ENCODE assay signal across 8 cellular contexts in the genomic region with DNA sequence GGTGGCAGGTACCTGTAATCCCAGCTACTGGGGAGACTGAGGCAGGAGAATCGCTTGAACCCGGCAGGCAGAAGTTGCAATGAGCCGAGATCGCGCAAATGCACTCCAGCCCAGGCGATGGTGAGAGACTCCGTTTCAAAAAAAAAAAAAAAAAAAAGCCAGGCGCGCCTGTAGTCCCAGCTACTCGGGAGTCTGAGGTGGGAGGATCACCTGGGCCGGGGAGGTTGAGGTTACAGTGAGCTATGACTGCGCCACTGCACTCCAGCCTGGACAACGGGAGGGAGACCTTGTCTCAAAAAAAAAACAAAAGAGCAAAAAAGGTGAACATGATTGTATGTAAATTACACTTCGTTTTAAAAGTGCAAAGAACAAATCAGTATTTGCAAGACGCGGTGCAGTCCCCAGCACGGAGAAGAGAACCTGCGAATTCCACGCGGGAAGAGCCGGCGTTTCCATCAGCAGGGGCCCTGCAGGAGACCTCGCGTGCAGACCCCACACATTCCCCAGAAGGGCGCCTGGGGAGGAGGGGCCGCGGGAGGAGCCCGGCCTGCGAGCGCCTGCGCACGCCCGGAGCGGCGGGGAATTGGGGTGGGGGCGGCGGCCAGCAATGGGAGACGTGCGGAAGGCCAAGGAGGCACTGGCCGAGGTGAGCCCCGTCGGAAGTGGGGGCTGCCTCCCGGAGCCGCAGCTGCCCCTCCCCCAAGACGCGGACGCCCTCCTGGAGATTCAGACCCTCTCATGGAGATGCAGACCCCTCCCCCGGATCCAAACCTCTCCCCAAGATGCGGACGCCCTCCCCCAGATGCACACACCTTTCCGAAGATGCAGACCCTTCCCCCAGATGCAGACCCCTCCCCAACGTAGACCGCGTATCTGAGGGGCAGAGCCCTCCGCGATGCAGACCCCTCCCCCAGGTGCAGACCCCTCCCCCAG. TPM values are rescaled to one million over a fixed set of nuclear protein-coding genes. Genes with fewer than 3 reads are reported as not detected.
DNase-seq lines count a peak whose midpoint lies in the region; ATAC-seq, FAIRE-seq and TF ChIP-seq lines count a peak whose summit lies in the region.

No MANE protein-coding gene starts in this region.

- POLR2A ChIA-PET in activated naive CD8-positive, alpha-beta T cell treated with anti-CD3 and anti-CD28 coated beads, Interleukin-2, amount 10 ng/mL, durations not matched to agents 7 days and 5 days (lab: Charles Lee), result interaction anchor here (0.7 to 3.3 kb wide), 4 partner anchors 16 to 60 kb away, joined by 3 to 20 read pairs (median 8); partner anchors contain the start of genes GET4 and SUN1

- H3K36me3 Mint-ChIP-seq in activated naive CD8-positive, alpha-beta T cell treated with anti-CD3 and anti-CD28 coated beads, Interleukin-2, amount 10 ng/mL, durations not matched to agents 7 days and 5 days, result peaks cover 4% of the 10 kb centered on the region
- H3K36me3 Mint-ChIP-seq in stimulated activated memory B cell treated with anti-CD40 and anti-IgM and Interleukin-4, amounts not matched to agents 10 μg/mL and 1 μg/mL and 100 μg/mL, for 72 hours, result peaks cover 10% of the 10 kb centered on the region

- H3K27me3 Mint-ChIP-seq in activated naive CD8-positive, alpha-beta T cell treated with anti-CD3 and anti-CD28 coated beads, Interleukin-2, amount 10 ng/mL, durations not matched to agents 7 days and 5 days, result peaks cover 31% of the 10 kb centered on the region
- no peaks in the 10 kb centered on the region for H3K27me3 Mint-ChIP-seq in stimulated activated memory B cell treated with anti-CD40 and anti-IgM and Interleukin-4, amounts not matched to agents 10 μg/mL and 1 μg/mL and 100 μg/mL, for 72 hours

- H3K4me3 Mint-ChIP-seq in activated naive CD8-positive, alpha-beta T cell treated with anti-CD3 and anti-CD28 coated beads, Interleukin-2, amount 10 ng/mL, durations not matched to agents 7 days and 5 days, result peak overlapping the region; percentile 80
- H3K4me3 Mint-ChIP-seq in stimulated activated memory B cell treated with anti-CD40 and anti-IgM and Interleukin-4, amounts not matched to agents 10 μg/mL and 1 μg/mL and 100 μg/mL, for 72 hours, result peak overlapping the region; percentile 83

- H3K9me3 Mint-ChIP-seq in activated naive CD8-positive, alpha-beta T cell treated with anti-CD3 and anti-CD28 coated beads, Interleukin-2, amount 10 ng/mL, durations not matched to agents 7 days and 5 days, result no peaks in the 10 kb centered on the region
- H3K9me3 Mint-ChIP-seq in stimulated activated memory B cell treated with anti-CD40 and anti-IgM and Interleukin-4, amounts not matched to agents 10 μg/mL and 1 μg/mL and 100 μg/mL, for 72 hours, result no peaks in the 10 kb centered on the region

- H3K4me1 Mint-ChIP-seq in activated naive CD8-positive, alpha-beta T cell treated with anti-CD3 and anti-CD28 coated beads, Interleukin-2, amount 10 ng/mL, durations not matched to agents 7 days and 5 days, result peaks cover 34% of the 10 kb centered on the region
- H3K4me1 Mint-ChIP-seq in stimulated activated memory B cell treated with anti-CD40 and anti-IgM and Interleukin-4, amounts not matched to agents 10 μg/mL and 1 μg/mL and 100 μg/mL, for 72 hours, result peaks cover 60% of the 10 kb centered on the region

- ATAC-seq in activated naive CD8-positive, alpha-beta T cell treated with anti-CD3 and anti-CD28 coated beads, Interleukin-2, amount 10 ng/mL, durations not matched to agents 7 days and 5 days (ENCODE audit: low read depth), result no peak
- no peak for ATAC-seq in stimulated activated memory B cell treated with anti-CD40 and anti-IgM and Interleukin-4, amounts not matched to agents 10 μg/mL and 1 μg/mL and 100 μg/mL, for 72 hours
- ATAC-seq in HG02938 (IDR thresholded peaks at IDR 0.05; ENCODE audit: unreplicated experiment) (no peak), GM19035 (IDR thresholded peaks at IDR 0.05; ENCODE audit: unreplicated experiment) (no peak), GM19328 (IDR thresholded peaks at IDR 0.05; ENCODE audit: unreplicated experiment) (no peak)

- no peak for FAIRE-seq in GM12891 (lab: Jason Lieb, UNC)

- H3K27ac Mint-ChIP-seq in activated naive CD8-positive, alpha-beta T cell treated with anti-CD3 and anti-CD28 coated beads, Interleukin-2, amount 10 ng/mL, durations not matched to agents 7 days and 5 days, result peak overlapping the region; percentile 70
- H3K27ac Mint-ChIP-seq in stimulated activated memory B cell treated with anti-CD40 and anti-IgM and Interleukin-4, amounts not matched to agents 10 μg/mL and 1 μg/mL and 100 μg/mL, for 72 hours, result peak overlapping the region; percentile 83

- DNase-seq in GM12891 (ENCODE audit: insufficient read length, low spot score), result peak; percentile 36
- DNase-seq in NCI-H2171 (lab: John Stamatoyannopoulos, UW), result peak; percentile 65
- peak; percentile 54 for DNase-seq in activated naive CD8-positive, alpha-beta T cell treated with anti-CD3 and anti-CD28 coated beads, Interleukin-2, amount 10 ng/mL, durations not matched to agents 7 days and 5 days
- peak; percentile 81 for DNase-seq in iPS-NIHi11 (ENCODE audit: low spot score)

- no peak for TF ChIP-seq POLR2A in GM12891 (IDR thresholded peaks at IDR 0.05; ENCODE audit: low read depth, low read length)

TF ChIP-seq in GM12891, 5 proteins besides CTCF, POLR2A, EP300 and RAD21:
- TF ChIP-seq POU2F2 (IDR thresholded peaks at IDR 0.05; ENCODE audit: low read depth, low read length) (no peak), POLR2AphosphoS5 (IDR thresholded peaks at IDR 0.05; ENCODE audit: low read depth, low read length) (no peak), SPI1 (IDR thresholded peaks at IDR 0.05; ENCODE audit: low read depth, low read length) (no peak), PAX5 (IDR thresholded peaks at IDR 0.05; ENCODE audit: insufficient read depth, low read length, severe bottlenecking) (no peak), TAF1 (IDR thresholded peaks at IDR 0.05; ENCODE audit: low read depth, low read length) (no peak)

RNA-seq across cellular contexts. Expression of gene SUN1, which starts 16.7 kb away (rescaled TPM):
- 60.4 TPM for polyA plus RNA-seq in GM12891 (2012; ENCODE audit: low read depth, missing spikeins)
- total RNA-seq in activated naive CD8-positive, alpha-beta T cell treated with anti-CD3 and anti-CD28 coated beads, Interleukin-2, amount 10 ng/mL, durations not matched to agents 7 days and 5 days, result 10 to 100 TPM; 86.3 to 86.7 TPM
